25 cellular contexts compared by ENCODE assay signal in the genomic region with DNA sequence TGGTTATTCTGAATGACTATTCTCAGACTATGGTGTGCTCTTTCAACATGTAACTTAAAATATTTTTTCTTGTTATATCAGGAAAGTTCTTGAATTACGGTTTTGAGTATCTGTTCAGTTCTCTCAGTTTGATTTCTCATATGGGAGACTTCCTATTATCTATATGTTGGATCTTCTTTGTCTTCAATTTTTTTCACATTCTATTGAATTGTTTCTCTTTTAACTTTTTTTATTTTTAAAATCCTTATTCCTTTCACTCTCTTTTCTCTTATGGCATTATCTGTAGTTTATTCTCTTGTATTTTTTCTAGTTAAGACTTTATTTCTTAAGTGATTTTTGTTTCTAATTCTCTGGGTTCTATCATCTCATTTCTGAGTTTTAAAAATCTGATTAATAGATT.
"Had no signal": no experiment of that assay in that cellular context is flagged by ENCODE, and none has a peak within 500 bp of the region (broad histone marks: within the 10 kb centered on the region; RNA-seq: fewer than 3 reads in every experiment).

No MANE protein-coding gene starts in this region.

- H3K27ac ChIP-seq: brain microvascular endothelial cell, cardiac muscle cell, Peyer's patch, RWPE1, SJCRH30, WERI-Rb-1 had no signal

- H3K4me2 ChIP-seq: SK-N-SH had no signal

- H3K9me2 ChIP-seq: SK-N-SH had no signal

- H3K9ac ChIP-seq: SK-N-SH had no signal

- H3K27me3 Mint-ChIP-seq: activated CD8-positive, alpha-beta T cell treated with anti-CD3 and anti-CD28 coated beads for 36 hours; activated naive CD4-positive, alpha-beta T cell treated with anti-CD3 and anti-CD28 coated beads, Interleukin-2, amount 50 U/mL, for 24 hours had no signal

- DNase-seq: activated CD4-positive, alpha-beta T cell treated with anti-CD3 and anti-CD28 coated beads for 4 hours; activated CD8-positive, alpha-beta memory T cell treated with anti-CD3 and anti-CD28 coated beads, Interleukin-2, amount 50 U/mL, for 4 hours; activated CD8-positive, alpha-beta T cell treated with anti-CD3 and anti-CD28 coated beads for 36 hours; activated effector memory CD4-positive, alpha-beta T cell treated with Interleukin-2 at 50 U/mL for 16 hours; activated naive CD4-positive, alpha-beta T cell; brain microvascular endothelial cell; Kasumi-1; NCI-H1048; NCI-H146; NCI-H1930; NCI-H2107; NCI-H2171 treated with DMSO at 0.1 percent for 48 hours; NCI-H226; NCI-H526; NCI-H774; Peyer's patch; Right ventricle myocardium superior; SJCRH30; SK-N-SH; T-helper 1 cell; WERI-Rb-1 had no signal

- ATAC-seq: activated CD8-positive, alpha-beta T cell treated with anti-CD3 and anti-CD28 coated beads for 36 hours had no signal

- H3K4me3 Mint-ChIP-seq: activated CD8-positive, alpha-beta T cell treated with anti-CD3 and anti-CD28 coated beads for 36 hours; activated naive CD4-positive, alpha-beta T cell treated with anti-CD3 and anti-CD28 coated beads, Interleukin-2, amount 50 U/mL, for 24 hours; activated T-helper 1 cell treated with anti-CD3 and anti-CD28 coated beads, Interleukin-12 subunit alpha, Interleukin-12 subunit beta, Interleukin-2, Interleukin-4 antibody, amounts not matched to agents 30 ng/mL and 10 ng/mL and 1 ng/mL, durations not matched to agents 14 hours and 24 hours and 36 hours had no signal

- H3K27ac Mint-ChIP-seq: activated CD8-positive, alpha-beta T cell treated with anti-CD3 and anti-CD28 coated beads for 36 hours; activated naive CD4-positive, alpha-beta T cell treated with anti-CD3 and anti-CD28 coated beads, Interleukin-2, amount 50 U/mL, for 24 hours; activated T-helper 1 cell treated with anti-CD3 and anti-CD28 coated beads, Interleukin-12 subunit alpha, Interleukin-12 subunit beta, Interleukin-2, Interleukin-4 antibody, amounts not matched to agents 30 ng/mL and 10 ng/mL and 1 ng/mL, durations not matched to agents 14 hours and 24 hours and 36 hours had no signal

- H3K9me3 ChIP-seq: Peyer's patch, SK-N-SH had no signal

- H3K4me1 ChIP-seq: Peyer's patch, SJCRH30 had no signal

- H3K36me3 ChIP-seq: brain microvascular endothelial cell, cardiac muscle cell, Peyer's patch, SJCRH30, WERI-Rb-1 had no signal

- H3K27me3 ChIP-seq: brain microvascular endothelial cell, cardiac muscle cell, Peyer's patch, SJCRH30 had no signal

- H3K4me3 ChIP-seq: cardiac muscle cell, Peyer's patch, SJCRH30 had no signal
